In genomic region chr9:92669890-92670708, GRCh38 we compare ENCODE assay signal across 8 cellular contexts. TPM values are rescaled to one million over a fixed set of nuclear protein-coding genes. Genes with fewer than 3 reads are reported as not detected.
A peak's percentile ranks its signal among the peaks of the same experiment; 100 is the strongest.
DNase-seq lines count a peak whose midpoint lies in the region; ATAC-seq and TF ChIP-seq lines count a peak whose summit lies in the region.

Gene IPPK, minus strand, starts transcription at chr9:92670131. Its CDS starts 143 bp downstream, at chr9:92669988.

- peak; percentile 31 for TF ChIP-seq POLR2A in breast epithelium (IDR thresholded peaks at IDR 0.05)

- TF ChIP-seq CTCF in AG04450 (IDR thresholded peaks at IDR 0.05; ENCODE audit: low read depth, low read length), result no peak
- TF ChIP-seq CTCF in WERI-Rb-1 (IDR thresholded peaks at IDR 0.05; ENCODE audit: low read depth, low read length), result no peak
- peak in 1 of 3 donors; percentile 21 for TF ChIP-seq CTCF in breast epithelium (IDR thresholded peaks at IDR 0.05)

- peaks cover 6% of the 10 kb centered on the region; the same call in 1 of the 2 replicates for H3K36me3 ChIP-seq in WERI-Rb-1
- no peaks in the 10 kb centered on the region for H3K36me3 ChIP-seq in breast epithelium
- H3K36me3 ChIP-seq in iPS-18a (ENCODE audit: control insufficient read depth, low read depth, low read length), result peaks cover 5% of the 10 kb centered on the region
- peaks cover 17% of the 10 kb centered on the region for H3K36me3 ChIP-seq in skeletal muscle satellite cell (ENCODE audit: insufficient read depth, low read length)

- H3K4me2 ChIP-seq in skeletal muscle satellite cell (ENCODE audit: low read length), result peak within 1 kb of the TSS; percentile 92

- H3K27ac ChIP-seq in AG04450 (ENCODE audit: low read depth, low read length) (peak within 1 kb of the TSS; percentile 83), WERI-Rb-1 (peak within 1 kb of the TSS; percentile 82), breast epithelium (peak within 1 kb of the TSS; percentile 90 to 91), iPS-18a (ENCODE audit: low read length) (peak within 1 kb of the TSS; percentile 73)

- H3K9ac ChIP-seq in iPS-18a (ENCODE audit: low read length), result peak within 1 kb of the TSS; percentile 65
- peak within 1 kb of the TSS; percentile 92 for H3K9ac ChIP-seq in skeletal muscle satellite cell (ENCODE audit: low read depth, low read length)

- peak; percentile 93 for ATAC-seq in GM18907 (IDR thresholded peaks at IDR 0.05; ENCODE audit: unreplicated experiment)
- ATAC-seq in HG03139 (IDR thresholded peaks at IDR 0.05; ENCODE audit: unreplicated experiment), result peak; percentile 94

- intact Hi-C loops in breast epithelium (cut with DNase I; ENCODE audit: low total_unique reads), result no loop called here

- H3K4me1 ChIP-seq in breast epithelium, result peaks cover 11% of the 10 kb centered on the region in 2 donors
- peaks cover 8% of the 10 kb centered on the region for H3K4me1 ChIP-seq in iPS-18a (ENCODE audit: control insufficient read depth, low read depth, low read length)
- peaks cover 14% of the 10 kb centered on the region for H3K4me1 ChIP-seq in skeletal muscle satellite cell (ENCODE audit: control insufficient read depth, insufficient read depth, low read length)

- CTCF ChIA-PET in AG04450 (lab: Charles Lee), result interaction anchor here (0.6 to 2.1 kb wide), 3 partner anchors 36 to 532 kb away, joined by 3 to 7 read pairs (median 3); no protein-coding TSS in a partner anchor

- H3K9me3 ChIP-seq in AG04450 (ENCODE audit: control insufficient read depth, insufficient read depth, low read length) (no peaks in the 10 kb centered on the region; the same call in 1 of the 2 replicates), WERI-Rb-1 (ENCODE audit: severe bottlenecking) (no peaks in the 10 kb centered on the region), breast epithelium (no peaks in the 10 kb centered on the region), iPS-18a (ENCODE audit: control insufficient read depth, low read depth, low read length) (no peaks in the 10 kb centered on the region), skeletal muscle satellite cell (replicated peaks; ENCODE audit: low read length) (no peaks in the 10 kb centered on the region)

- H3K27me3 ChIP-seq in AG04450 (ENCODE audit: control insufficient read depth, insufficient read depth, low read length) (no peaks in the 10 kb centered on the region), WERI-Rb-1 (ENCODE audit: insufficient read depth, low read depth, severe bottlenecking) (no peaks in the 10 kb centered on the region), breast epithelium (no peaks in the 10 kb centered on the region), iPS-18a (ENCODE audit: control insufficient read depth, insufficient read depth, low read length) (no peaks in the 10 kb centered on the region), skeletal muscle satellite cell (ENCODE audit: control insufficient read depth, insufficient read depth, low read length) (no peaks in the 10 kb centered on the region)

- POLR2A ChIA-PET in AG04450 (lab: Yijun Ruan, JAX), result interaction anchor here (0.6 to 0.9 kb wide), 3 partner anchors 95 to 345 kb away, joined by 3 to 8 read pairs (median 6); partner anchors contain the start of genes BICD2 and NOL8

- H3K4me3 ChIP-seq in AG04450 (ENCODE audit: low read depth, low read length) (peak within 1 kb of the TSS; percentile 91), WERI-Rb-1 (ENCODE audit: low read depth, low read length) (peak within 1 kb of the TSS; percentile 98), breast epithelium (peak within 1 kb of the TSS; percentile 69 to 90 (median 82)), iPS-18a (ENCODE audit: low read length) (peak within 1 kb of the TSS; percentile 96), skeletal muscle satellite cell (ENCODE audit: low read length) (peak within 1 kb of the TSS; percentile 77)

- DNase-seq in AG04450 (ENCODE audit: low read depth, low spot score) (peak; percentile 97), NCI-H2196 treated with DMSO at 0.1 percent for 48 hours (lab: John Stamatoyannopoulos, UW; ENCODE audit: unreplicated experiment) (peak; percentile 97), WERI-Rb-1 (peak; percentile 98), breast epithelium (ENCODE audit: low spot score in 2 of 2) (peak; percentile 96 to 97)

RNA-seq across cellular contexts. Expression of gene IPPK, which starts in this region (rescaled TPM):
- polyA plus RNA-seq in AG04450 (2011; rRNA removed), result 15.1 and 17.6 TPM in 2 replicates
- 16.3 and 22.4 TPM in 2 replicates for polyA minus RNA-seq in AG04450 (2011; rRNA and poly(A)+ RNA removed)
- total RNA-seq in breast epithelium, result 10 to 100 TPM in 2 of 3 donors, 1 to 10 TPM in 1; 5.8 to 22.8 (median 12.1) TPM
- total RNA-seq in skeletal muscle satellite cell (2012; rRNA removed), result 11.7 and 15.3 TPM in 2 replicates

Comparison
In these comparisons a context has a peak if more than half of its experiments do, and no peak if none do; other contexts are left out.
1. Peak in every context shown above with its lines: DNase-seq, ATAC-seq, H3K4me3 ChIP-seq and H3K27ac ChIP-seq.